In genomic region chr11:114163830-114164401, GRCh38 we compare ENCODE assay signal across 9 cellular contexts.
DNase-seq lines count a peak whose midpoint lies in the region; ATAC-seq and TF ChIP-seq lines count a peak whose summit lies in the region.
"Had no signal": no experiment of that assay in that cellular context is flagged by ENCODE, and none has a peak within 500 bp of the region (broad histone marks: within the 10 kb centered on the region; RNA-seq: fewer than 3 reads in every experiment).

No MANE protein-coding gene starts in this region.

- H3K27me3 Mint-ChIP-seq in Calu3 (ENCODE audit: unreplicated experiment): peaks cover 94% of the 10 kb centered on the region

- H3K27ac Mint-ChIP-seq in Calu3 (ENCODE audit: unreplicated experiment): no peak overlapping the region

- H3K9me3 ChIP-seq in right cardiac atrium (ENCODE audit: control insufficient read depth, low read length): no peaks in the 10 kb centered on the region
- no peaks in the 10 kb centered on the region for H3K9me3 ChIP-seq in WERI-Rb-1 (ENCODE audit: severe bottlenecking)

- H3K4me3 ChIP-seq in right cardiac atrium (ENCODE audit: low read length) (no peak overlapping the region), WERI-Rb-1 (ENCODE audit: low read depth, low read length) (no peak overlapping the region)

- H3K9me3 Mint-ChIP-seq in Calu3 (ENCODE audit: low read depth, unreplicated experiment): no peaks in the 10 kb centered on the region

- H3K36me3 Mint-ChIP-seq in Calu3 (ENCODE audit: insufficient read depth, unreplicated experiment): peaks cover 12% of the 10 kb centered on the region

- H3K4me3 Mint-ChIP-seq in Calu3 (ENCODE audit: low read depth, unreplicated experiment): no peak overlapping the region

- WGBS in right cardiac atrium: 14% methylated on average over 9 of the region's 9 CpGs

- peak; percentile 11 for DNase-seq in DMS79 (lab: John Stamatoyannopoulos, UW)
- DNase-seq in amniotic epithelial cell (ENCODE audit: low read depth): peak; percentile 92
- DNase-seq in right cardiac atrium: peak in 1 of 3 donors; percentile 75
- DNase-seq in renal cortical epithelial cell (ENCODE audit: low read depth): peak; percentile 57
- no peak for DNase-seq in kidney tubule cell (ENCODE audit: low spot score)
- DNase-seq in WERI-Rb-1: no peak
- DNase-seq in Calu3: no peak
- DNase-seq: EL had no signal

- CTCF ChIA-PET in Calu3 (lab: Charles Lee): no interaction called here

- peaks cover 8% of the 10 kb centered on the region for H3K4me1 Mint-ChIP-seq in Calu3 (ENCODE audit: low read depth, unreplicated experiment)

- H3K27ac ChIP-seq in right cardiac atrium (ENCODE audit: low read length) (peak overlapping the region; percentile 100), WERI-Rb-1 (no peak overlapping the region)

- H3K27me3 ChIP-seq in right cardiac atrium (ENCODE audit: control insufficient read depth, insufficient read depth) (no peaks in the 10 kb centered on the region), WERI-Rb-1 (ENCODE audit: insufficient read depth, low read depth, severe bottlenecking) (no peaks in the 10 kb centered on the region)

- peak; percentile 33 to 53 for ATAC-seq in right cardiac atrium
- no peak for ATAC-seq in GM21825 (IDR thresholded peaks at IDR 0.05; ENCODE audit: unreplicated experiment)

- no TSS peak for BruUV-seq in Calu3 (replicated peaks; lab: Mats Ljungman, UMichigan)

- H3K36me3 ChIP-seq in WERI-Rb-1: no peaks in the 10 kb centered on the region

- TF ChIP-seq CTCF in WERI-Rb-1 (IDR thresholded peaks at IDR 0.05; ENCODE audit: low read depth, low read length) (no peak), Calu3 (IDR thresholded peaks at IDR 0.05; ENCODE audit: unreplicated experiment) (no peak)

- H3K4me1 ChIP-seq in right cardiac atrium (ENCODE audit: control insufficient read depth, insufficient read depth, low read length): peaks cover 71% of the 10 kb centered on the region

- intact Hi-C loops in right cardiac atrium (cut with DNase I): loop anchor here in 1 of 4 donors (10.0 kb wide), 1 partner anchor 89 kb away; no protein-coding TSS in a partner anchor
- intact Hi-C loops in Calu3 (cut with micrococcal nuclease; ENCODE audit: unreplicated experiment): no loop called here

Comparison
In these comparisons a context has a peak if more than half of its experiments do, and no peak if none do; other contexts are left out.
1. DNase-seq: peak in DMS79 (single experiment), amniotic epithelial cell (single experiment) and renal cortical epithelial cell (single experiment); none in kidney tubule cell (single experiment), WERI-Rb-1 (single experiment) and Calu3 (single experiment).